1 cellular context compared by ENCODE assay signal in the genomic region with DNA sequence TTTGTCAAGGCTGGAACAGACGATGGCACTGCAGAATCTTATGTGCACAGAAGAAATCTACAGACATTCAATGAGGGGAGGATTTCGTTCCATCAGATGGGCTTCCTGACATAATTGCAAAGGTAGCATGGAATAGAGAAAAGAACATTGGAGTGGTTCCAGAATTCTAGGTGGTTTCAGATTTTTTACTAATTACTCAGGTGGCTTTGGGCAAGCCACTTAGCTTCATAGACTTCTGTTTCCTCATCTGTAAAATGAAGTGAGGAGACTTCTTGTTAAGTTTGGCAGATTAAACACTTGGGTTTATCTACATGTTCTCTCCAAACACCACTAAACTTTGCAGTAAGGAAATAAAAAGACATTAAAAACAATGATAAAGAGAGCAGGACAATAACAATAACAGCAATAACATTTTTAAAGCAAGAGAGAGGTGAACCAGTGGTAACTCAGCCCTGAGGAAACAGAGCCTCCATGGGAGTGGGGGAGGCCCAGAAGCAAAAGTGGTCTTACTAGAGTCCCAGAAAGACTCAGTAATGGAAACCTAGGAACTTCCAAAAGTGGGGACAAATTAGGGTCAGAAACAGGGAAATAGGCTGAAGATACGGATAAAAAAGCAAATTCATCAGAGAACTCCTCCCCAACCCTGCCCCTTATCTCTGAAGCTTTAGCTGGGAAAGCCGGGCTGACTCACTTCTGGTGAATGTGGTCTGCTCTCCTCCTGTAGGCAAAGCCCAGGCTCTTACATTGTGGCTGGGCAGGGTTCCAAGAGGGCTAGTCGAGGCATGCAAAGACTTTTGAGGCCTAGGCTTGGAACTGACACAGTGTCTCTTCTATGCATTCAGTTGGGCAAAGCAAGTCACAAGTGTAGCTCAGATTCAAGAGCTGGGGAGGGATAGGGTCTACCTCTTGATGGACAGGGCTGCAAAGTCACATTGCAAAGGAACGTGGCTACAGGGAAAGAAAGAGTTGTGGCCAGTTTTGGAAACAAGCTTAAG.
TF ChIP-seq lines count a peak whose summit lies in the region.

No MANE protein-coding gene starts in this region.

TF ChIP-seq in HEK293, 187 proteins besides CTCF, POLR2A, EP300 and RAD21 (continued from another document and continues in another):
- TF ChIP-seq PRDM2 (tag by site-specific recombination; IDR thresholded peaks at IDR 0.05; ENCODE audit: borderline replicate concordance), result no peak
- no peak for TF ChIP-seq TCF7L2 (IDR thresholded peaks at IDR 0.05; ENCODE audit: borderline replicate concordance, low read depth, low read length)
- peak; percentile 73 for TF ChIP-seq HIC1 (tag by site-specific recombination; IDR thresholded peaks at IDR 0.05)
- peak; percentile 21; the same call in 1 of the 2 replicates for TF ChIP-seq ZNF639 (tag by site-specific recombination; IDR thresholded peaks at IDR 0.05)
- no peak for TF ChIP-seq GFI1B (tag by site-specific recombination; IDR thresholded peaks at IDR 0.05)
- TF ChIP-seq BCL6B (tag by site-specific recombination; IDR thresholded peaks at IDR 0.05), result no peak
- peak; percentile 49; the same call in 1 of the 2 replicates for TF ChIP-seq ZBTB44 (tag by site-specific recombination; IDR thresholded peaks at IDR 0.05)
- no peak for TF ChIP-seq YY2 (tag by site-specific recombination; IDR thresholded peaks at IDR 0.05)
- no peak for TF ChIP-seq ZNF747 (tag by site-specific recombination; IDR thresholded peaks at IDR 0.05)
- peak; percentile 85 for TF ChIP-seq ZBTB17 (tag by site-specific recombination; IDR thresholded peaks at IDR 0.05)
- peak; percentile 79 for TF ChIP-seq ZXDB (tag by site-specific recombination; IDR thresholded peaks at IDR 0.05)
- TF ChIP-seq ZNF221 (tag by site-specific recombination; IDR thresholded peaks at IDR 0.05; ENCODE audit: borderline replicate concordance), result no peak
- TF ChIP-seq ZNF548 (tag by site-specific recombination; IDR thresholded peaks at IDR 0.05), result no peak
- TF ChIP-seq ZNF549 (tag by site-specific recombination; IDR thresholded peaks at IDR 0.05), result no peak
- no peak for TF ChIP-seq ZNF266 (tag by site-specific recombination; IDR thresholded peaks at IDR 0.05; ENCODE audit: low read depth)
- TF ChIP-seq ZNF830 (tag by site-specific recombination; IDR thresholded peaks at IDR 0.05; ENCODE audit: low read depth), result no peak
- TF ChIP-seq YY1 (tag by site-specific recombination; IDR thresholded peaks at IDR 0.05), result no peak
- TF ChIP-seq, protein P1, sequence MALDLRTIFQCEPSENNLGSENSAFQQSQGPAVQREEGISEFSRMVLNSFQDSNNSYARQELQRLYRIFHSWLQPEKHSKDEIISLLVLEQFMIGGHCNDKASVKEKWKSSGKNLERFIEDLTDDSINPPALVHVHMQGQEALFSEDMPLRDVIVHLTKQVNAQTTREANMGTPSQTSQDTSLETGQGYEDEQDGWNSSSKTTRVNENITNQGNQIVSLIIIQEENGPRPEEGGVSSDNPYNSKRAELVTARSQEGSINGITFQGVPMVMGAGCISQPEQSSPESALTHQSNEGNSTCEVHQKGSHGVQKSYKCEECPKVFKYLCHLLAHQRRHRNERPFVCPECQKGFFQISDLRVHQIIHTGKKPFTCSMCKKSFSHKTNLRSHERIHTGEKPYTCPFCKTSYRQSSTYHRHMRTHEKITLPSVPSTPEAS (tag by site-specific recombination; IDR thresholded peaks at IDR 0.05), result no peak
- no peak for TF ChIP-seq ZNF791 (tag by site-specific recombination; IDR thresholded peaks at IDR 0.05)
- no peak for TF ChIP-seq ZNF2 (tag by site-specific recombination; IDR thresholded peaks at IDR 0.05)
- no peak; the same call in 1 of the 2 replicates for TF ChIP-seq ZBTB48 (tag by site-specific recombination; IDR thresholded peaks at IDR 0.05)
- TF ChIP-seq, protein P2, sequence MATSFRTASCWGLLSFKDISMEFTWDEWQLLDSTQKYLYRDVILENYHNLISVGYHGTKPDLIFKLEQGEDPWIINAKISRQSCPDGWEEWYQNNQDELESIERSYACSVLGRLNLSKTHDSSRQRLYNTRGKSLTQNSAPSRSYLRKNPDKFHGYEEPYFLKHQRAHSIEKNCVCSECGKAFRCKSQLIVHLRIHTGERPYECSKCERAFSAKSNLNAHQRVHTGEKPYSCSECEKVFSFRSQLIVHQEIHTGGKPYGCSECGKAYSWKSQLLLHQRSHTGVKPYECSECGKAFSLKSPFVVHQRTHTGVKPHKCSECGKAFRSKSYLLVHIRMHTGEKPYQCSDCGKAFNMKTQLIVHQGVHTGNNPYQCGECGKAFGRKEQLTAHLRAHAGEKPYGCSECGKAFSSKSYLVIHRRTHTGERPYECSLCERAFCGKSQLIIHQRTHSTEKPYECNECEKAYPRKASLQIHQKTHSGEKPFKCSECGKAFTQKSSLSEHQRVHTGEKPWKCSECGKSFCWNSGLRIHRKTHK (tag by site-specific recombination; IDR thresholded peaks at IDR 0.05), result no peak
- TF ChIP-seq ZNF354C (tag by site-specific recombination; IDR thresholded peaks at IDR 0.05; ENCODE audit: borderline replicate concordance, low read depth), result no peak
- TF ChIP-seq ZBTB10 (tag by site-specific recombination; IDR thresholded peaks at IDR 0.05), result no peak
- no peak for TF ChIP-seq ZNF701 (tag by site-specific recombination; IDR thresholded peaks at IDR 0.05)
- TF ChIP-seq SP3 (tag by site-specific recombination; IDR thresholded peaks at IDR 0.05), result peak; percentile 17; the same call in 1 of the 2 replicates
- no peak for TF ChIP-seq ZNF514 (tag by site-specific recombination; IDR thresholded peaks at IDR 0.05)
- no peak for TF ChIP-seq ATF2 (tag by site-specific recombination; IDR thresholded peaks at IDR 0.05; ENCODE audit: low read depth)
- TF ChIP-seq ZNF660 (tag by site-specific recombination; IDR thresholded peaks at IDR 0.05), result peak; percentile 92
- no peak for TF ChIP-seq OVOL3 (tag by site-specific recombination; IDR thresholded peaks at IDR 0.05)
- TF ChIP-seq ZNF10 (tag by site-specific recombination; IDR thresholded peaks at IDR 0.05), result no peak
